8 cellular contexts compared by ENCODE assay signal in genomic region chr12:12356886-12357696, GRCh38. TPM values are rescaled to one million over a fixed set of nuclear protein-coding genes. Genes with fewer than 3 reads are reported as not detected.
DNase-seq lines count a peak whose midpoint lies in the region; ATAC-seq and TF ChIP-seq lines count a peak whose summit lies in the region.

Gene BORCS5 (plus strand): TSS chr12:12357078. CDS start chr12:12357452, 374 bp downstream.

- peak within 1 kb of the TSS; percentile 74 to 82 for H3K4me3 ChIP-seq in ascending aorta
- H3K4me3 ChIP-seq in right cardiac atrium (ENCODE audit: low read length) = peak within 1 kb of the TSS; percentile 71
- peak within 1 kb of the TSS; percentile 93 to 94 for H3K4me3 ChIP-seq in uterus

- TF ChIP-seq POLR2A in uterus (IDR thresholded peaks at IDR 0.05) = peak; percentile 99 to 100

- H3K36me3 ChIP-seq in ascending aorta = no peaks in the 10 kb centered on the region
- H3K36me3 ChIP-seq in uterus = no peaks in the 10 kb centered on the region

- H3K4me1 ChIP-seq in ascending aorta (peaks cover 0 to 14% of the 10 kb centered on the region in 2 donors), right cardiac atrium (ENCODE audit: control insufficient read depth, insufficient read depth, low read length) (no peaks in the 10 kb centered on the region), uterus (peaks cover 0 to 7% of the 10 kb centered on the region in 2 donors)

- peak in 2 of 3 experiments; percentile 21 to 24 for TF ChIP-seq CTCF in ascending aorta (IDR thresholded peaks at IDR 0.05)
- TF ChIP-seq CTCF in uterus (IDR thresholded peaks at IDR 0.05) = peak; percentile 8 to 37 (median 31)

- peak within 1 kb of the TSS; percentile 91 to 98 for H3K27ac ChIP-seq in ascending aorta
- H3K27ac ChIP-seq in right cardiac atrium (ENCODE audit: low read length) = peak within 1 kb of the TSS; percentile 77
- peak within 1 kb of the TSS; percentile 97 to 98 for H3K27ac ChIP-seq in uterus

- H3K9me3 ChIP-seq in ascending aorta (no peaks in the 10 kb centered on the region), right cardiac atrium (ENCODE audit: control insufficient read depth, low read length) (no peaks in the 10 kb centered on the region), uterus (no peaks in the 10 kb centered on the region)

- DNase-seq in NCI-H187 treated with DMSO at 0.1 percent for 48 hours (lab: John Stamatoyannopoulos, UW) (peak; percentile 63), ascending aorta (ENCODE audit: low spot score in 2 of 2) (peak; percentile 92 to 99), right cardiac atrium (peak; percentile 98 to 99 (median 99)), pulmonary artery endothelial cell (ENCODE audit: low read depth, low spot score) (peak; percentile 68), uterus (peak; percentile 94 to 96)

- ATAC-seq in GM18502 (IDR thresholded peaks at IDR 0.05; ENCODE audit: poor library complexity, unreplicated experiment) (peak; percentile 89), HG02970 (IDR thresholded peaks at IDR 0.05; ENCODE audit: low FRiP score, unreplicated experiment) (peak; percentile 86), right cardiac atrium (peak; percentile 99)

- under 1% methylated on average over 70 of the region's 70 CpGs for WGBS in right cardiac atrium

- no peaks in the 10 kb centered on the region for H3K27me3 ChIP-seq in ascending aorta
- no peaks in the 10 kb centered on the region for H3K27me3 ChIP-seq in right cardiac atrium (ENCODE audit: control insufficient read depth, insufficient read depth)
- no peaks in the 10 kb centered on the region for H3K27me3 ChIP-seq in uterus

- intact Hi-C loops in T-helper 2 cell treated with Interferon-gamma antibody and Interleukin-4, amounts not matched to agents 100 ng/mL and 5 ng/mL, for 36 hours (cut with micrococcal nuclease) = loop anchor here (1.0 to 10.0 kb wide), 10 partner anchors 204 to 840 kb away; partner anchors contain the start of genes CDKN1B, CREBL2, DDX47 and EMP1
- intact Hi-C loops in ascending aorta (cut with DNase I) = loop anchor here (1.0 to 10.0 kb wide), 3 partner anchors 18 to 782 kb away; partner anchors contain the start of gene LRP6
- intact Hi-C loops in right cardiac atrium (cut with DNase I) = no loop called here
- intact Hi-C loops in uterus (cut with DNase I; ENCODE audit: low total_unique reads) = no loop called here

RNA-seq across cellular contexts. Expression of gene BORCS5, which starts in this region (rescaled TPM):
- total RNA-seq in T-helper 2 cell treated with Interferon-gamma antibody and Interleukin-4, amounts not matched to agents 100 ng/mL and 5 ng/mL, for 36 hours = 19.9 and 22.7 TPM in 2 replicates
- 3.0 TPM for total RNA-seq in ascending aorta
- 10 to 100 TPM in 2 of 4 donors, 1 to 10 TPM in 2; 8.0 to 10.9 (median 10.0) TPM for total RNA-seq in right cardiac atrium
- 6.3 TPM for polyA plus RNA-seq in right cardiac atrium
- total RNA-seq in pulmonary artery endothelial cell = 6.1 and 9.3 TPM in 2 replicates
- total RNA-seq in uterus = 10 to 100 TPM in 3 of 4 donors, under 1 TPM in 1; 0.51 to 87.1 (median 17.9) TPM

Comparison
In these comparisons a context has a peak if more than half of its experiments do, and no peak if none do; other contexts are left out.
1. Peak in every context shown above with its lines: DNase-seq, ATAC-seq, H3K4me3 ChIP-seq and H3K27ac ChIP-seq.
2. intact Hi-C loops: an anchor here in T-helper 2 cell treated with Interferon-gamma antibody and Interleukin-4, amounts not matched to agents 100 ng/mL and 5 ng/mL, for 36 hours (1.0 to 10.0 kb wide) and ascending aorta (1.0 to 10.0 kb wide); none called in right cardiac atrium and uterus.